ENCODE assay signal across 18 cellular contexts in the genomic region with DNA sequence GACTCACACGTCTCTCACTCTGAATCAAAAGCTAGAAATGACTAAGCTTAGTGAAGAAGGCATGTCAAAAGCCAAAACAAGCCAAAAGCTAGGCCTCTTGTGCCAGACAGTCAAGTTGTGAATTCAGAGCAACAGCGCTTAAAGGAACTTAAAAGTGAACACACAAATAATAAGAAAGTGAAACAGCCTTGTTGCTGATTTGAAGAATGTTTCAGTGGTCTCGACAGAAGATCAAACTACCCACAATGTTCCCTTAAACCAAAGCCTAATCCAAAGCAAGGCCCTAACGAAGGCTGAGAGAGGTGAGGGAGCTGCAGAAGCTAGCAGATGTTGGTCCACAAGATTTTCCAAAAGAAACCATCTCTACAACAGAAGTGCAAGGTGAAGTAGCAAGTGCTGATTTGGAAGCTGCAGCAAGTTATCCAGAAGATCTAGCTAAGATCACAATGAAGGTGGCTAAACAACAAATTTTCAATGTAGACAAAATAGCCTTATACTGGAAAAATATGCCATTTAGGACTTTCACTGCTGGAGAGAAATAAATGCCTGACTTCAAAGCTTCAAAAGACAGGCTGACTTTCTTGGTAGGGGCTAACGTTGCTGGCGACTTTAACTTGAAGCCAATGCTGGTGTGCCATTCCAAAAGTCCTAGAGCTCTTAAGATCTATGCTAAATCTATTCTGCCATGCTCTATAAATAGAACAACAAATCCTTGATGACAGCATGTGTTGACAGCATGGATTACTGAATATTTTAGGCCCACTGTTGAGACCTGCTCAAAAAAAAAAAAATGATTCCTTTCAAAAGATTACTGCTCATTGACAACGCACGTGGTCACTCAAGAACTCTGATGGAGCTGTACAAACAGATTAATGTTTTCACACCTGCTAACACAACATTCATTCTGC. TPM values are rescaled to one million over a fixed set of nuclear protein-coding genes. Genes with fewer than 3 reads are reported as not detected.
DNase-seq lines count a peak whose midpoint lies in the region; ATAC-seq and TF ChIP-seq lines count a peak whose summit lies in the region.
"Had no signal": no experiment of that assay in that cellular context is flagged by ENCODE, and none has a peak within 500 bp of the region (broad histone marks: within the 10 kb centered on the region; RNA-seq: fewer than 3 reads in every experiment).

No MANE protein-coding gene starts in this region.

- H3K36me3 Mint-ChIP-seq in activated CD8-positive, alpha-beta T cell treated with anti-CD3 and anti-CD28 coated beads for 36 hours (ENCODE audit: low read depth): peaks cover 62% of the 10 kb centered on the region
- H3K36me3 Mint-ChIP-seq in activated CD8-positive, alpha-beta T cell treated with anti-CD3 and anti-CD28 coated beads, Interleukin-2, amount 10 ng/mL, durations not matched to agents 7 days and 5 days (ENCODE audit: low read depth): peaks cover 67% of the 10 kb centered on the region

- no peak for TF ChIP-seq RAD21 in SK-N-SH (IDR thresholded peaks at IDR 0.05; ENCODE audit: low read length)

- CTCF ChIA-PET in activated CD8-positive, alpha-beta T cell treated with anti-CD3 and anti-CD28 coated beads for 36 hours (lab: Charles Lee): interaction anchor here (1.0 kb wide), 1 partner anchor 11 kb away, joined by 3 read pairs; no protein-coding TSS in a partner anchor
- CTCF ChIA-PET in activated CD8-positive, alpha-beta T cell treated with anti-CD3 and anti-CD28 coated beads, Interleukin-2, amount 10 ng/mL, durations not matched to agents 7 days and 5 days (lab: Charles Lee): interaction anchor here (0.7 to 1.3 kb wide), 3 partner anchors 10 to 25 kb away, joined by 3 read pairs; no protein-coding TSS in a partner anchor
- CTCF ChIA-PET in SK-N-SH (lab: Yijun Ruan, JAX): interaction anchor here (1.2 to 1.3 kb wide), 2 partner anchors 14 to 119 kb away, joined by 3 read pairs; no protein-coding TSS in a partner anchor

- H3K27ac ChIP-seq in iPS DF 6.9 (ENCODE audit: low read length): no peak overlapping the region
- H3K27ac ChIP-seq in SK-N-SH (ENCODE audit: low read depth in 2 of 2, low read length in 1 of 2): no peak overlapping the region
- H3K27ac ChIP-seq: colonic mucosa, epithelial cell of prostate, parathyroid adenoma, WERI-Rb-1 had no signal

- POLR2A ChIA-PET in activated CD8-positive, alpha-beta T cell treated with anti-CD3 and anti-CD28 coated beads for 36 hours (lab: Charles Lee): interaction anchor here (0.6 kb wide), 3 partner anchors 9 to 407 kb away, joined by 3 read pairs; no protein-coding TSS in a partner anchor
- POLR2A ChIA-PET in activated CD8-positive, alpha-beta T cell treated with anti-CD3 and anti-CD28 coated beads, Interleukin-2, amount 10 ng/mL, durations not matched to agents 7 days and 5 days (lab: Charles Lee): no interaction called here
- POLR2A ChIA-PET in SK-N-SH (lab: Yijun Ruan, JAX): no interaction called here

- H3K27me3 ChIP-seq in iPS DF 6.9 (ENCODE audit: control insufficient read depth, insufficient read depth, low read length) (no peaks in the 10 kb centered on the region), SK-N-SH (ENCODE audit: insufficient read depth) (no peaks in the 10 kb centered on the region)
- H3K27me3 ChIP-seq: colonic mucosa had no signal

- H3K4me3 ChIP-seq in iPS DF 6.9 (ENCODE audit: low read length): no peak overlapping the region
- peak overlapping the region in 1 of 2 experiments; percentile 5; a peak in 1 of 4 replicates for H3K4me3 ChIP-seq in SK-N-SH (ENCODE audit: low read depth in 2 of 2, low read length in 1 of 2)
- H3K4me3 ChIP-seq: colonic mucosa had no signal

- H3K9me3 ChIP-seq in iPS DF 6.9 (ENCODE audit: control insufficient read depth, insufficient read depth, low read length) (peaks cover 17% of the 10 kb centered on the region), SK-N-SH (peaks cover 9% of the 10 kb centered on the region; the same call in 1 of the 2 replicates)
- H3K9me3 ChIP-seq: colonic mucosa had no signal

- no peaks in the 10 kb centered on the region for H3K4me1 ChIP-seq in iPS DF 6.9 (ENCODE audit: control insufficient read depth, insufficient read depth, low read length)
- H3K4me1 ChIP-seq in SK-N-SH (ENCODE audit: control insufficient read depth in 1 of 2, insufficient read depth in 2 of 2, low read depth in 1 of 2, low read length in 1 of 2): no peaks in the 10 kb centered on the region
- H3K4me1 ChIP-seq: colonic mucosa, parathyroid adenoma had no signal

- H3K27ac Mint-ChIP-seq in activated CD8-positive, alpha-beta T cell treated with anti-CD3 and anti-CD28 coated beads for 36 hours: peak overlapping the region; percentile 55
- no peak overlapping the region for H3K27ac Mint-ChIP-seq in activated CD8-positive, alpha-beta T cell treated with anti-CD3 and anti-CD28 coated beads, Interleukin-2, amount 10 ng/mL, durations not matched to agents 7 days and 5 days
- H3K27ac Mint-ChIP-seq: IgD-negative memory B cell had no signal

- H3K79me2 ChIP-seq in SK-N-SH (ENCODE audit: insufficient read depth): peaks cover 20% of the 10 kb centered on the region; the same call in 1 of the 2 replicates

- no peaks in the 10 kb centered on the region for H3K27me3 Mint-ChIP-seq in activated CD8-positive, alpha-beta T cell treated with anti-CD3 and anti-CD28 coated beads for 36 hours
- no peaks in the 10 kb centered on the region for H3K27me3 Mint-ChIP-seq in activated CD8-positive, alpha-beta T cell treated with anti-CD3 and anti-CD28 coated beads, Interleukin-2, amount 10 ng/mL, durations not matched to agents 7 days and 5 days (ENCODE audit: low read depth)
- H3K27me3 Mint-ChIP-seq: IgD-negative memory B cell had no signal

- H2AFZ ChIP-seq in SK-N-SH (ENCODE audit: low read depth): no peak overlapping the region
- H2AFZ ChIP-seq: parathyroid adenoma had no signal

- no peaks in the 10 kb centered on the region for H3F3A ChIP-seq in SK-N-SH (replicated peaks; ENCODE audit: insufficient read depth)

- WGBS in iPS DF 6.9 (ENCODE audit: insufficient coverage, insufficient read length): no CpG with 5 or more reads among the region's 8 CpGs
- 96% methylated on average over 8 of the region's 8 CpGs for WGBS in SK-N-SH (ENCODE audit: low lambda C conversion rate)

- no peak for TF ChIP-seq CTCF in activated CD8-positive, alpha-beta T cell treated with anti-CD3 and anti-CD28 coated beads for 36 hours (IDR thresholded peaks at IDR 0.05)
- TF ChIP-seq CTCF in SK-N-SH (IDR thresholded peaks at IDR 0.05): no peak

- TF ChIP-seq EP300 in SK-N-SH (IDR thresholded peaks at IDR 0.05; ENCODE audit: borderline replicate concordance in 1 of 2, low read depth in 1 of 2, low read length in 1 of 2): no peak

- intact Hi-C loops in activated CD8-positive, alpha-beta T cell treated with anti-CD3 and anti-CD28 coated beads for 36 hours (cut with micrococcal nuclease): no loop called here
- intact Hi-C loops in Right ventricle myocardium superior (cut with DNase I): no loop called here

- H3K36me3 ChIP-seq in iPS DF 6.9 (ENCODE audit: control insufficient read depth, insufficient read depth, low read length) (peaks cover 30% of the 10 kb centered on the region), SK-N-SH (replicated peaks in 1 of 2; ENCODE audit: control insufficient read depth in 1 of 2, insufficient read depth in 2 of 2, low read length in 1 of 2) (peaks cover 35 to 70% of the 10 kb centered on the region in 2 experiments)
- H3K36me3 ChIP-seq: colonic mucosa had no signal

- no peak overlapping the region for H3K4me3 Mint-ChIP-seq in activated CD8-positive, alpha-beta T cell treated with anti-CD3 and anti-CD28 coated beads for 36 hours
- no peak overlapping the region for H3K4me3 Mint-ChIP-seq in activated CD8-positive, alpha-beta T cell treated with anti-CD3 and anti-CD28 coated beads, Interleukin-2, amount 10 ng/mL, durations not matched to agents 7 days and 5 days

- no peaks in the 10 kb centered on the region for H3K9me2 ChIP-seq in SK-N-SH

- peak; percentile 51 for ATAC-seq in activated CD8-positive, alpha-beta T cell treated with anti-CD3 and anti-CD28 coated beads for 36 hours
- no peak for ATAC-seq in activated CD8-positive, alpha-beta T cell treated with anti-CD3 and anti-CD28 coated beads, Interleukin-2, amount 10 ng/mL, durations not matched to agents 7 days and 5 days
- ATAC-seq in GM19438 (IDR thresholded peaks at IDR 0.05; ENCODE audit: low read depth, unreplicated experiment) (peak; percentile 80), HG03521 (IDR thresholded peaks at IDR 0.05; ENCODE audit: unreplicated experiment) (peak; percentile 64), Right ventricle myocardium superior (ENCODE audit: poor library complexity) (no peak)
- ATAC-seq: Panc1 had no signal

- no peak for DNase-seq in activated CD8-positive, alpha-beta T cell treated with anti-CD3 and anti-CD28 coated beads for 36 hours
- DNase-seq in activated CD8-positive, alpha-beta T cell treated with anti-CD3 and anti-CD28 coated beads, Interleukin-2, amount 10 ng/mL, durations not matched to agents 7 days and 5 days: no peak
- DNase-seq in iPS DF 6.9 (ENCODE audit: low read depth, low spot score) (peak; percentile 39), RPMI8226 (no peak), SK-N-SH (no peak), Right ventricle myocardium superior (no peak)
- DNase-seq: activated CD8-positive, alpha-beta memory T cell treated with anti-CD3 and anti-CD28 coated beads, Interleukin-2, amount 50 U/mL, for 4 hours; anterior cingulate cortex; colonic mucosa; kidney glomerular epithelial cell; NCI-H1092 treated with DMSO at 0.1 percent for 48 hours; WERI-Rb-1 had no signal

- no peak overlapping the region for H3K4me2 ChIP-seq in SK-N-SH

- H4K20me1 ChIP-seq in SK-N-SH (ENCODE audit: insufficient read depth): no peaks in the 10 kb centered on the region

- H3K9ac ChIP-seq in SK-N-SH: no peak overlapping the region
- H3K9ac ChIP-seq: parathyroid adenoma had no signal

- H3K4me1 Mint-ChIP-seq in activated CD8-positive, alpha-beta T cell treated with anti-CD3 and anti-CD28 coated beads for 36 hours (ENCODE audit: low read depth): peaks cover 12% of the 10 kb centered on the region
- H3K4me1 Mint-ChIP-seq in activated CD8-positive, alpha-beta T cell treated with anti-CD3 and anti-CD28 coated beads, Interleukin-2, amount 10 ng/mL, durations not matched to agents 7 days and 5 days (ENCODE audit: low read depth): peaks cover 9% of the 10 kb centered on the region

- peaks cover 9% of the 10 kb centered on the region for H3K9me3 Mint-ChIP-seq in activated CD8-positive, alpha-beta T cell treated with anti-CD3 and anti-CD28 coated beads for 36 hours
- H3K9me3 Mint-ChIP-seq in activated CD8-positive, alpha-beta T cell treated with anti-CD3 and anti-CD28 coated beads, Interleukin-2, amount 10 ng/mL, durations not matched to agents 7 days and 5 days (ENCODE audit: insufficient read depth): peaks cover 14% of the 10 kb centered on the region

RNA-seq across cellular contexts. Expression of gene SEC63, which starts 40.3 kb away (rescaled TPM):
- total RNA-seq in activated CD8-positive, alpha-beta T cell treated with anti-CD3 and anti-CD28 coated beads for 36 hours: 10 to 100 TPM; 89.9 to 90.7 TPM
- total RNA-seq in activated CD8-positive, alpha-beta T cell treated with anti-CD3 and anti-CD28 coated beads, Interleukin-2, amount 10 ng/mL, durations not matched to agents 7 days and 5 days: 10 to 100 TPM; 60.4 to 72.6 TPM
- 13.2 TPM in 2 replicates for polyA plus RNA-seq in SK-N-SH (2012; rRNA removed)
- 17.8 and 27.0 TPM in 2 replicates for polyA plus RNA-seq in SK-N-SH (2012; cell fraction: cytosol; rRNA removed)
- polyA plus RNA-seq in SK-N-SH (2012; cell fraction: nucleus; rRNA removed): 6.9 and 17.2 TPM in 2 replicates
- total RNA-seq in Right ventricle myocardium superior: 57.9 TPM

Comparison
In these comparisons a context has a peak if more than half of its experiments do, and no peak if none do; other contexts are left out.
1. ATAC-seq: peak in activated CD8-positive, alpha-beta T cell treated with anti-CD3 and anti-CD28 coated beads for 36 hours (single experiment), GM19438 (single experiment) and HG03521 (single experiment); none in activated CD8-positive, alpha-beta T cell treated with anti-CD3 and anti-CD28 coated beads, Interleukin-2, amount 10 ng/mL, durations not matched to agents 7 days and 5 days (single experiment) and Right ventricle myocardium superior (single experiment).